27 cellular contexts compared by ENCODE assay signal in genomic region chr2:109234355-109234754, GRCh38.
"Had no signal": no experiment of that assay in that cellular context is flagged by ENCODE, and none has a peak within 500 bp of the region (broad histone marks: within the 10 kb centered on the region; RNA-seq: fewer than 3 reads in every experiment).

No MANE protein-coding gene starts in this region.

- DNase-seq: activated CD4-positive, alpha-beta T cell treated with anti-CD3 and anti-CD28 coated beads for 36 hours; activated CD4-positive, alpha-beta T cell treated with anti-CD3 and anti-CD28 coated beads, Interleukin-2, amount 10 ng/mL, durations not matched to agents 7 days and 5 days; activated CD4-positive, alpha-beta T cell treated with anti-CD3 and anti-CD28 coated beads, Interleukin-2, amount 50 U/mL, for 48 hours; activated CD8-positive, alpha-beta memory T cell treated with anti-CD3 and anti-CD28 coated beads, Interleukin-2, amount 50 U/mL, for 4 hours; activated CD8-positive, alpha-beta T cell treated with anti-CD3 and anti-CD28 coated beads, Interleukin-2, amount 10 ng/mL, durations not matched to agents 7 days and 5 days; activated effector memory CD4-positive, alpha-beta T cell treated with Interleukin-2 at 50 U/mL for 16 hours; activated naive CD8-positive, alpha-beta T cell treated with anti-CD3 and anti-CD28 coated beads, Interleukin-2, amount 50 U/mL, for 24 hours; anterior cingulate cortex; brain microvascular endothelial cell; central memory CD4-positive, alpha-beta T cell; MM.1S; NCI-H1092 treated with DMSO at 0.1 percent for 48 hours; NCI-H1417; NCI-H146; NCI-H187; NCI-H2029 treated with DMSO at 0.1 percent for 48 hours; NCI-H2107; NCI-H2171; NCI-H510A; NCI-H748 treated with DMSO at 0.1 percent for 48 hours; PC-9; SIG-M5; T1000 had no signal

- H3K4me3 ChIP-seq: PC-9 had no signal

- H3K4me2 ChIP-seq: PC-9 had no signal

- ATAC-seq: activated CD4-positive, alpha-beta T cell treated with anti-CD3 and anti-CD28 coated beads for 36 hours; activated CD4-positive, CD25-positive, alpha-beta regulatory T cell treated with anti-CD3 and anti-CD28 coated beads, Interleukin-2, amount 50 U/mL, for 24 hours; activated CD8-positive, alpha-beta T cell treated with anti-CD3 and anti-CD28 coated beads, Interleukin-2, amount 10 ng/mL, durations not matched to agents 7 days and 5 days; activated naive CD8-positive, alpha-beta T cell treated with anti-CD3 and anti-CD28 coated beads, Interleukin-2, amount 50 U/mL, for 24 hours; Right ventricle myocardium inferior; WTC11 had no signal

- H3K36me3 ChIP-seq: brain microvascular endothelial cell had no signal

- H2AFZ ChIP-seq: PC-9 had no signal

- H3K27ac ChIP-seq: brain microvascular endothelial cell, PC-9, RWPE1 had no signal
